In the genomic region with DNA sequence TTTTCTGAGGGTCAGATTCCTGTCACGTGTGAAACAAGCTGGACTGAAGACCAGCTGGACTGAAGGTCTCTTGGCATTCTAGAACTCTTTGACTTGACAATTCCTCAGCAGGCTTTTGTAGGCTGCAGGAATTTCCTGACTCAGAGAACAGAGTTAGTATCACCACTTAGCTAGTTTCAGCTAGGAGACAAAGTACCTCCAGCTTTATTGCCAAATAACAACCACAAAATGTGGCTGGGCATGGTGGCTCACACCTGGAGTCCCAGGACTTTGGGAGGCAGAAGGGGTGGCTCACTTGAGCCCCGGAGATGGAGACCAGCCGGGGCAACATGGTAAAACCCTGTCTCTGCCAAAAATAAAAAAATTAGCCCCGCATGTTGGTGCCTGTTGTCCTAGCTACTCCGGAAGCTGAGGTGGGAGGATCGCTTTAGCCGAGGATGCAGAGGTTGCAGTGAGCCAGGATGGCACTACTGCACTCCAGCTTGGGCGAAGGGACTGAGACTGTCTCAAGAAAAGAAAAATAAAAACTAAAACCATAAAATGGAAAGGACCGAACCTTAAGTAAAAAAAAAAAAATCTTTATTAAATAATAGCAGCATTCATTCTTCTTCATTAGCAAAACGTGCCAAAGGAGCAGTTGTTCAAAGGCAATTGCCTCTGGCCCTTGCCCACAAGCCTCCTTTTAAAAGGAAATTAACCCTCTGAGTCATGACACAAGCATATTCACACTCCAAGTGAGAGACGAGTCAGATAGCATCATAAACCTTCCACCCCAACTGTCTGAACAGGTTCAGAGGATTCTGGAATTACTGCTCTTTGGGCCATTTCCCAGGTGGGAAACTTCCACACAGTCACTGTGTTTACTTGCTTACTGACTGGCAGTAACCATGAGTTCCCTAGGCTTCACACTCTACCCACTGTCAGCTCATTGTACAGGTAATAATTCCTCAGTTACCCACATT, we compare ENCODE assay signal across 14 cellular contexts.
A peak's percentile ranks its signal among the peaks of the same experiment; 100 is the strongest.
DNase-seq lines count a peak whose midpoint lies in the region; ATAC-seq and TF ChIP-seq lines count a peak whose summit lies in the region.
"Had no signal": no experiment of that assay in that cellular context is flagged by ENCODE, and none has a peak within 500 bp of the region (broad histone marks: within the 10 kb centered on the region; RNA-seq: fewer than 3 reads in every experiment).

No MANE protein-coding gene starts in this region.

- no peak for DNase-seq in activated naive CD4-positive, alpha-beta T cell treated with anti-CD3 and anti-CD28 coated beads, Interleukin-2, amount 50 U/mL, for 72 hours (ENCODE audit: low spot score in 2 of 2)
- no peak for DNase-seq in activated naive CD4-positive, alpha-beta T cell treated with Interleukin-2 at 50 U/mL for 16 hours
- DNase-seq in PC-9 (peak; percentile 43 to 89), caudate nucleus (lab: John Stamatoyannopoulos, UW) (no peak), right lobe of liver (no peak), Calu3 (no peak)
- DNase-seq in stimulated activated effector memory CD8-positive, alpha-beta T cell treated with anti-CD3 and anti-CD28 coated beads, Interleukin-12 subunit alpha, Interleukin-12 subunit beta, amount 100 ng/mL, for 72 hours (ENCODE audit: low spot score in 2 of 2) = no peak
- DNase-seq: activated CD4-positive, CD25-positive, alpha-beta regulatory T cell treated with anti-CD3 and anti-CD28 coated beads, Interleukin-2, amount 50 U/mL, for 72 hours; activated effector memory CD4-positive, alpha-beta T cell treated with anti-CD3 and anti-CD28 coated beads, Interleukin-2, amount 50 U/mL, for 16 hours; AML-193; NCI-H187 treated with DMSO at 0.1 percent for 48 hours; NK-92 treated with Interleukin-12 subunit alpha and Interleukin-12 subunit beta, amount 100 ng/mL, for 24 hours had no signal

- peak; percentile 77 to 79 for ATAC-seq in activated naive CD4-positive, alpha-beta T cell treated with anti-CD3 and anti-CD28 coated beads, Interleukin-2, amount 50 U/mL, for 72 hours
- ATAC-seq in stimulated activated effector memory CD8-positive, alpha-beta T cell treated with anti-CD3 and anti-CD28 coated beads, Interleukin-12 subunit alpha, Interleukin-12 subunit beta, amount 100 ng/mL, for 72 hours = peak; percentile 49
- no peak for ATAC-seq in right lobe of liver

- peaks cover 14% of the 10 kb centered on the region for H3F3A ChIP-seq in PC-9 (ENCODE audit: insufficient read depth, low read depth)

- H3K27me3 ChIP-seq in PC-9 (ENCODE audit: insufficient read depth, low read depth) = no peaks in the 10 kb centered on the region
- no peaks in the 10 kb centered on the region for H3K27me3 ChIP-seq in esophagus (ENCODE audit: control insufficient read depth in 1 of 2, insufficient read depth in 2 of 2, low read length in 2 of 2)
- no peaks in the 10 kb centered on the region for H3K27me3 ChIP-seq in right lobe of liver

- CTCF ChIA-PET in PC-9 (lab: Charles Lee) = no interaction called here
- CTCF ChIA-PET in Calu3 (lab: Charles Lee) = interaction anchor here (1.2 kb wide), 1 partner anchor 53 kb away, joined by 3 read pairs; no protein-coding TSS in a partner anchor

- H3K4me1 Mint-ChIP-seq in stimulated activated effector memory CD8-positive, alpha-beta T cell treated with anti-CD3 and anti-CD28 coated beads, Interleukin-12 subunit alpha, Interleukin-12 subunit beta, amount 100 ng/mL, for 72 hours = no peaks in the 10 kb centered on the region
- H3K4me1 Mint-ChIP-seq in Calu3 (ENCODE audit: low read depth, unreplicated experiment) = no peaks in the 10 kb centered on the region

- no peaks in the 10 kb centered on the region for H3K9me3 ChIP-seq in PC-9 (ENCODE audit: insufficient read depth, low read depth)
- H3K9me3 ChIP-seq in esophagus (ENCODE audit: control insufficient read depth in 2 of 2, insufficient read depth in 1 of 2, low read depth in 1 of 2, low read length in 1 of 2) = no peaks in the 10 kb centered on the region
- H3K9me3 ChIP-seq in right lobe of liver = no peaks in the 10 kb centered on the region

- H3K36me3 Mint-ChIP-seq in activated naive CD4-positive, alpha-beta T cell treated with anti-CD3 and anti-CD28 coated beads, Interleukin-2, amount 50 U/mL, for 72 hours = no peaks in the 10 kb centered on the region
- H3K36me3 Mint-ChIP-seq in stimulated activated effector memory CD8-positive, alpha-beta T cell treated with anti-CD3 and anti-CD28 coated beads, Interleukin-12 subunit alpha, Interleukin-12 subunit beta, amount 100 ng/mL, for 72 hours = no peaks in the 10 kb centered on the region
- no peaks in the 10 kb centered on the region for H3K36me3 Mint-ChIP-seq in Calu3 (ENCODE audit: insufficient read depth, unreplicated experiment)
- H3K36me3 Mint-ChIP-seq: IgD-negative memory B cell had no signal

- TF ChIP-seq CTCF in PC-9 (conservative IDR thresholded peaks at IDR 0.05) = no peak
- no peak for TF ChIP-seq CTCF in right lobe of liver (IDR thresholded peaks at IDR 0.05)
- no peak for TF ChIP-seq CTCF in Calu3 (IDR thresholded peaks at IDR 0.05; ENCODE audit: unreplicated experiment)

- peak overlapping the region; percentile 70 for H3K27ac ChIP-seq in PC-9
- peak overlapping the region; percentile 16 to 47 for H3K27ac ChIP-seq in esophagus (ENCODE audit: low read depth in 2 of 2, low read length in 1 of 2)
- H3K27ac ChIP-seq in caudate nucleus (ENCODE audit: low read depth, low read length) = no peak overlapping the region
- H3K27ac ChIP-seq in right lobe of liver = no peak overlapping the region

- H3K36me3 ChIP-seq in PC-9 (ENCODE audit: low read depth) (peaks cover 18% of the 10 kb centered on the region), esophagus (ENCODE audit: control insufficient read depth in 2 of 2, insufficient read depth in 2 of 2, low read length in 1 of 2) (no peaks in the 10 kb centered on the region), right lobe of liver (no peaks in the 10 kb centered on the region)

- H4K20me1 ChIP-seq in PC-9 (ENCODE audit: insufficient read depth) = no peaks in the 10 kb centered on the region

- no peaks in the 10 kb centered on the region for H3K79me2 ChIP-seq in PC-9 (ENCODE audit: low read depth)

- H3K27ac Mint-ChIP-seq in activated naive CD4-positive, alpha-beta T cell treated with anti-CD3 and anti-CD28 coated beads, Interleukin-2, amount 50 U/mL, for 72 hours = no peak overlapping the region
- no peak overlapping the region for H3K27ac Mint-ChIP-seq in stimulated activated effector memory CD8-positive, alpha-beta T cell treated with anti-CD3 and anti-CD28 coated beads, Interleukin-12 subunit alpha, Interleukin-12 subunit beta, amount 100 ng/mL, for 72 hours
- no peak overlapping the region for H3K27ac Mint-ChIP-seq in Calu3 (ENCODE audit: unreplicated experiment)
- H3K27ac Mint-ChIP-seq: IgD-negative memory B cell had no signal

- no peak overlapping the region for H2AFZ ChIP-seq in PC-9

- POLR2A ChIA-PET in PC-9 (lab: Charles Lee; ENCODE audit: unreplicated experiment) = interaction anchor here (0.6 to 0.7 kb wide), 2 partner anchors 31 to 99 kb away, joined by 3 to 5 read pairs; no protein-coding TSS in a partner anchor

- H3K4me3 ChIP-seq in PC-9 = no peak overlapping the region
- H3K4me3 ChIP-seq in esophagus (ENCODE audit: low read depth in 1 of 2, low read length in 2 of 2) = no peak overlapping the region
- H3K4me3 ChIP-seq in right lobe of liver = no peak overlapping the region

- H3K9me3 Mint-ChIP-seq in activated naive CD4-positive, alpha-beta T cell treated with anti-CD3 and anti-CD28 coated beads, Interleukin-2, amount 50 U/mL, for 72 hours = no peaks in the 10 kb centered on the region
- no peaks in the 10 kb centered on the region for H3K9me3 Mint-ChIP-seq in stimulated activated effector memory CD8-positive, alpha-beta T cell treated with anti-CD3 and anti-CD28 coated beads, Interleukin-12 subunit alpha, Interleukin-12 subunit beta, amount 100 ng/mL, for 72 hours
- H3K9me3 Mint-ChIP-seq in Calu3 (ENCODE audit: low read depth, unreplicated experiment) = no peaks in the 10 kb centered on the region

- no peak overlapping the region for H3K4me3 Mint-ChIP-seq in stimulated activated effector memory CD8-positive, alpha-beta T cell treated with anti-CD3 and anti-CD28 coated beads, Interleukin-12 subunit alpha, Interleukin-12 subunit beta, amount 100 ng/mL, for 72 hours
- H3K4me3 Mint-ChIP-seq in Calu3 (ENCODE audit: low read depth, unreplicated experiment) = no peak overlapping the region
- H3K4me3 Mint-ChIP-seq: IgD-negative memory B cell had no signal

- peak overlapping the region; percentile 34 for H3K4me2 ChIP-seq in PC-9

- intact Hi-C loops in PC-9 (cut with micrococcal nuclease; ENCODE audit: unreplicated experiment) = no loop called here
- intact Hi-C loops in right lobe of liver (cut with DNase I) = no loop called here
- intact Hi-C loops in Calu3 (cut with micrococcal nuclease; ENCODE audit: unreplicated experiment) = no loop called here

- no peak for TF ChIP-seq POLR2A in right lobe of liver (IDR thresholded peaks at IDR 0.05)

- H3K27me3 Mint-ChIP-seq in Calu3 (ENCODE audit: unreplicated experiment) = no peaks in the 10 kb centered on the region
- H3K27me3 Mint-ChIP-seq: IgD-negative memory B cell had no signal

- BruUV-seq in PC-9 (replicated peaks; lab: Mats Ljungman, UMichigan) = no TSS peak
- no TSS peak for BruUV-seq in Calu3 (replicated peaks; lab: Mats Ljungman, UMichigan)

- WGBS in esophagus, 2 donors = 41 to 56% methylated on average over 11 of the region's 11 CpGs
- 83% methylated on average over 7 of the region's 11 CpGs for WGBS in right lobe of liver (ENCODE audit: insufficient coverage, low coverage, low lambda C conversion rate, missing lambda C conversion rate)

- H3K4me1 ChIP-seq in PC-9 (replicated peaks; ENCODE audit: insufficient read depth) (peaks cover 20% of the 10 kb centered on the region), esophagus (ENCODE audit: control insufficient read depth in 2 of 2, insufficient read depth in 2 of 2, low read length in 1 of 2) (no peaks in the 10 kb centered on the region), right lobe of liver (no peaks in the 10 kb centered on the region)

- H3K9me2 ChIP-seq in PC-9 (ENCODE audit: insufficient read depth) = no peaks in the 10 kb centered on the region

Comparison
In these comparisons a context has a peak if more than half of its experiments do, and no peak if none do; other contexts are left out.
1. ATAC-seq: peak in activated naive CD4-positive, alpha-beta T cell treated with anti-CD3 and anti-CD28 coated beads, Interleukin-2, amount 50 U/mL, for 72 hours (2 of 2) and stimulated activated effector memory CD8-positive, alpha-beta T cell treated with anti-CD3 and anti-CD28 coated beads, Interleukin-12 subunit alpha, Interleukin-12 subunit beta, amount 100 ng/mL, for 72 hours (single experiment); none in right lobe of liver (0 of 4).
2. DNase-seq: peak in PC-9 (2 of 2); none in activated naive CD4-positive, alpha-beta T cell treated with anti-CD3 and anti-CD28 coated beads, Interleukin-2, amount 50 U/mL, for 72 hours (0 of 2), activated naive CD4-positive, alpha-beta T cell treated with Interleukin-2 at 50 U/mL for 16 hours (single experiment), stimulated activated effector memory CD8-positive, alpha-beta T cell treated with anti-CD3 and anti-CD28 coated beads, Interleukin-12 subunit alpha, Interleukin-12 subunit beta, amount 100 ng/mL, for 72 hours (0 of 2), caudate nucleus (0 of 61), right lobe of liver (0 of 3) and Calu3 (single experiment).
3. H3K27ac ChIP-seq: peak in PC-9 (single experiment) and esophagus (2 of 2); none in caudate nucleus (single experiment) and right lobe of liver (0 of 3).